22 cellular contexts compared by ENCODE assay signal in the genomic region with DNA sequence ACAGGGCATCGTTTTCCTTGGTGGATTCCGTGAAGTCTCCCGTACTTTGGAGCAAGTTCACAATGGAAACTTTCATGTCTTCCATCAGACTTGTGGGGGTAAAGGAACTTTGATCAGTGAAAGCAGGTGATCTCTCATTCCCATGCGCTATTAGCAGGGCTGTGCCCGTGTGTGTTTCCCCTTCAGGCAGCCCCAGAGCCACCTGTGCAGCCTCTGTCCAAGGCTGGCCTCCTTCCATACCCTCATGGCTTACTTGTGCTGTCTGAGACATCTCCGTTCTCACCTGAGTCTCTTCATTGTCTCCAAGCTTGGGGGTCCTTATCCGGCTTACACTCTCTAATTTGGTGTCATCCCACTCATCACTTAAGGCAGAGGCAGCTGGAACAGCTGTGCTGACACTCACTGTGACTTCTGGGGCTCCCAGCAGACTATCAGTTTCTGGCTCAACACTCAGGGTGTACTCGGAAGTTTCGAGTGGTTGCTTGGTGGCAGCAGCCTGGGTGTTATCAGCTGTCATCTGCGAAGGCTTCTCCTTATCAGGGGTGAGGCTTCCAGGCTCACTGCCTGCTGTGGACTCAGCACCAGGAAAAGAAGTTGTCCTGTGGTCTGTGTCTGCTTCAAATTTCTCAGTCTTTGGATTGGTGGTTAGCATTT. TPM values are rescaled to one million over a fixed set of nuclear protein-coding genes. Genes with fewer than 3 reads are reported as not detected.
DNase-seq lines count a peak whose midpoint lies in the region; ATAC-seq, FAIRE-seq and TF ChIP-seq lines count a peak whose summit lies in the region.
"Had no signal": no experiment of that assay in that cellular context is flagged by ENCODE, and none has a peak within 500 bp of the region (broad histone marks: within the 10 kb centered on the region; RNA-seq: fewer than 3 reads in every experiment).

No MANE protein-coding gene starts in this region.

- TF ChIP-seq POLR2A in GM12892 (IDR thresholded peaks at IDR 0.05; ENCODE audit: low read depth, low read length) = no peak

- ATAC-seq in GM19351 (IDR thresholded peaks at IDR 0.05; ENCODE audit: unreplicated experiment) (peak; percentile 59), GM21515 (IDR thresholded peaks at IDR 0.05; ENCODE audit: unreplicated experiment) (no peak)
- ATAC-seq in activated naive CD8-positive, alpha-beta T cell treated with anti-CD3 and anti-CD28 coated beads, Interleukin-2, amount 50 U/mL, for 24 hours = peak; percentile 36
- ATAC-seq: body of pancreas, esophagus mucosa had no signal

- no peaks in the 10 kb centered on the region for H3K36me3 ChIP-seq in MG63
- H3K36me3 ChIP-seq: BE2C, Peyer's patch, right atrium auricular region had no signal

- no peak overlapping the region for H3K4me3 ChIP-seq in MG63
- H3K4me3 ChIP-seq: body of pancreas, Peyer's patch, right atrium auricular region, thoracic aorta had no signal

- DNase-seq in GM12892 (ENCODE audit: insufficient read length) (no peak), HTR-8/SVneo (ENCODE audit: insufficient read length, low spot score) (no peak), MG63 (no peak), LoVo (ENCODE audit: low spot score) (no peak), NCI-H2081 treated with DMSO at 0.1 percent for 48 hours (lab: John Stamatoyannopoulos, UW) (no peak)
- DNase-seq in activated naive CD8-positive, alpha-beta T cell treated with anti-CD3 and anti-CD28 coated beads, Interleukin-2, amount 50 U/mL, for 24 hours = no peak
- DNase-seq: activated naive CD4-positive, alpha-beta T cell treated with Interleukin-2 at 50 U/mL for 16 hours; BE2C; body of pancreas; DMS 273 treated with DMSO at 0.1 percent for 48 hours; islet precursor cell; MM.1S; NCI-H526 treated with DMSO at 0.1 percent for 48 hours; stimulated activated CD4-positive, alpha-beta T cell treated with anti-CD3 and anti-CD28 coated beads, Interleukin-1b, Interleukin-23, amount 100 ng/mL, for 48 hours; SW 1271 had no signal

- H3K9me3 ChIP-seq in MG63 = no peaks in the 10 kb centered on the region
- H3K9me3 ChIP-seq: BE2C, body of pancreas, Peyer's patch, right atrium auricular region, thoracic aorta had no signal

- H3K4me3 Mint-ChIP-seq in activated naive CD8-positive, alpha-beta T cell treated with anti-CD3 and anti-CD28 coated beads, Interleukin-2, amount 50 U/mL, for 24 hours = no peak overlapping the region
- H3K4me3 Mint-ChIP-seq: neural crest cell had no signal

- H3K9me3 Mint-ChIP-seq in activated naive CD8-positive, alpha-beta T cell treated with anti-CD3 and anti-CD28 coated beads, Interleukin-2, amount 50 U/mL, for 24 hours = no peaks in the 10 kb centered on the region
- H3K9me3 Mint-ChIP-seq: neural crest cell had no signal

- H3K27ac Mint-ChIP-seq in activated naive CD8-positive, alpha-beta T cell treated with anti-CD3 and anti-CD28 coated beads, Interleukin-2, amount 50 U/mL, for 24 hours = no peak overlapping the region

- FAIRE-seq in GM12892 (lab: Jason Lieb, UNC) (peak; percentile 33), HTR-8/SVneo (lab: Jason Lieb, UNC) (peak; percentile 83)

- no peaks in the 10 kb centered on the region for H3K27me3 Mint-ChIP-seq in activated naive CD8-positive, alpha-beta T cell treated with anti-CD3 and anti-CD28 coated beads, Interleukin-2, amount 50 U/mL, for 24 hours

- no peaks in the 10 kb centered on the region for H3K27me3 ChIP-seq in MG63
- H3K27me3 ChIP-seq: body of pancreas, Peyer's patch, right atrium auricular region had no signal

- no peaks in the 10 kb centered on the region for H3K36me3 Mint-ChIP-seq in activated naive CD8-positive, alpha-beta T cell treated with anti-CD3 and anti-CD28 coated beads, Interleukin-2, amount 50 U/mL, for 24 hours (ENCODE audit: low read depth)

- H3K4me1 Mint-ChIP-seq in activated naive CD8-positive, alpha-beta T cell treated with anti-CD3 and anti-CD28 coated beads, Interleukin-2, amount 50 U/mL, for 24 hours = no peaks in the 10 kb centered on the region

RNA-seq across cellular contexts. Expression of a gene that starts 13.8 kb away (rescaled TPM):
- polyA plus RNA-seq in GM12892 (2012; ENCODE audit: missing spikeins) = 0.47 TPM
- total RNA-seq in MG63 (2014; rRNA removed; shearing (Covaris generic); ENCODE audit: low replicate concordance) = 1.9 TPM in 1 of 2 replicates, not detected in the other
